ENCODE assay signal across 12 cellular contexts in genomic region chr16:66953462-66954096, GRCh38. TPM values are rescaled to one million over a fixed set of nuclear protein-coding genes. Genes with fewer than 3 reads are reported as not detected.
A peak's percentile ranks its signal among the peaks of the same experiment; 100 is the strongest.
DNase-seq lines count a peak whose midpoint lies in the region; ATAC-seq, FAIRE-seq and TF ChIP-seq lines count a peak whose summit lies in the region.
"Had no signal": no experiment of that assay in that cellular context is flagged by ENCODE, and none has a peak within 500 bp of the region (broad histone marks: within the 10 kb centered on the region; RNA-seq: fewer than 3 reads in every experiment).

No MANE protein-coding gene starts in this region.

- FAIRE-seq in A549 (lab: Jason Lieb, UNC) (no peak), GM12878 (lab: Jason Lieb, UNC) (no peak)

- CTCF ChIA-PET in A549 (lab: Yijun Ruan, JAX) (interaction anchor here (0.6 to 3.1 kb wide), 69 partner anchors 8 to 522 kb away, joined by 3 to 65 read pairs (median 4); partner anchors contain the start of genes B3GNT9, CES3, CES4A and EXOC3L1), GM12878 (lab: Yijun Ruan, JAX) (interaction anchor here (0.6 to 2.8 kb wide), 32 partner anchors 8 to 446 kb away, joined by 3 to 14 read pairs (median 4); partner anchors contain the start of genes EXOC3L1, FBXL8 and TRADD)

- RAD21 ChIA-PET in GM12878 (lab: Charles Lee; ENCODE audit: unreplicated experiment), result interaction anchor here (0.6 to 1.6 kb wide), 6 partner anchors 22 to 313 kb away, joined by 4 to 9 read pairs (median 4); no protein-coding TSS in a partner anchor

- TF ChIP-seq RAD21 in A549 (conservative IDR thresholded peaks at IDR 0.05 in 1 of 2, IDR thresholded peaks at IDR 0.05 in 1 of 2) (no peak), GM12878 (IDR thresholded peaks at IDR 0.05; ENCODE audit: insufficient read depth, low read depth, low read length) (no peak)

- POLR2A ChIA-PET in A549 (lab: Yijun Ruan, JAX), result interaction anchor here (1.4 kb wide), 1 partner anchor 8 kb away, joined by 3 read pairs; the partner anchor contains the start of gene CES3
- POLR2A ChIA-PET in GM12878 (lab: Charles Lee), result interaction anchor here (0.6 to 0.9 kb wide), 3 partner anchors 76 to 517 kb away, joined by 3 to 4 read pairs (median 4); no protein-coding TSS in a partner anchor

- DNase-seq in A549 (ENCODE audit: low read depth in 1 of 2, low spot score in 1 of 2), result no peak
- peak; percentile 89 for DNase-seq in HPDE6-E6E7 (ENCODE audit: extremely low spot score)
- no peak for DNase-seq in GM12878 (ENCODE audit: low read depth, low spot score)
- no peak for DNase-seq in AG08396 (ENCODE audit: low spot score)
- no peak for DNase-seq in activated gamma-delta T cell treated with Interleukin-2 at 50 U/mL for 16 hours
- DNase-seq: NCI-H2029 treated with DMSO at 0.1 percent for 48 hours had no signal

- ATAC-seq in A549 (peak; percentile 48 to 52; a peak in 4 of 6 replicates), GM12878 (no peak), GM18502 (IDR thresholded peaks at IDR 0.05; ENCODE audit: poor library complexity, unreplicated experiment) (no peak), GM18498 (IDR thresholded peaks at IDR 0.05; ENCODE audit: unreplicated experiment) (no peak)

- SMC1A ChIA-PET in GM12878 (lab: Charles Lee; ENCODE audit: uncharacterized antibody, unreplicated experiment), result interaction anchor here (0.6 to 1.7 kb wide), 7 partner anchors 22 to 215 kb away, joined by 3 to 7 read pairs (median 4); no protein-coding TSS in a partner anchor

- H3K27me3 ChIP-seq in GM12878 (replicated peaks in 1 of 2; ENCODE audit: control insufficient read depth in 2 of 2, insufficient read depth in 2 of 2, low read length in 1 of 2) (no peaks in the 10 kb centered on the region), mucosa of rectum (ENCODE audit: control insufficient read depth in 2 of 2, insufficient read depth in 2 of 2, low read length in 2 of 2) (no peaks in the 10 kb centered on the region)

- in situ Hi-C loops in GM12878 (cut with MboI), result no loop called here

- TF ChIP-seq CTCF in A549 (IDR thresholded peaks at IDR 0.05) (no peak), GM12878 (IDR thresholded peaks at IDR 0.05 in 2 of 3, conservative IDR thresholded peaks at IDR 0.05 in 1 of 3; ENCODE audit: control insufficient read depth in 2 of 3, extremely low read depth in 1 of 3, insufficient read depth in 1 of 3, low read depth in 3 of 3, low read length in 3 of 3) (no peak)

- H3K4me3 ChIP-seq in A549 (no peak overlapping the region), GM12878 (no peak overlapping the region), mucosa of rectum (ENCODE audit: low read length in 2 of 2) (peak overlapping the region; percentile 22 to 31)
- H3K4me3 ChIP-seq: PC-9 had no signal

- no peak overlapping the region for H3K9ac ChIP-seq in GM12878 (ENCODE audit: control insufficient read depth, insufficient read depth, low read length)
- peak overlapping the region; percentile 48 to 65 for H3K9ac ChIP-seq in mucosa of rectum (ENCODE audit: low read depth in 1 of 2, low read length in 2 of 2)

- no peaks in the 10 kb centered on the region for H4K20me1 ChIP-seq in GM12878 (ENCODE audit: control insufficient read depth, insufficient read depth)

- intact Hi-C loops in GM12878 (cut with micrococcal nuclease; ENCODE audit: unreplicated experiment), result loop anchor here (1.0 to 10.0 kb wide), 3 partner anchors 24 to 232 kb away; no protein-coding TSS in a partner anchor

- BruUV-seq in GM12878 (replicated peaks; lab: Mats Ljungman, UMichigan), result no TSS peak

- TF ChIP-seq EP300 in A549 (IDR thresholded peaks at IDR 0.05) (no peak), GM12878 (IDR thresholded peaks at IDR 0.05; ENCODE audit: borderline replicate concordance in 1 of 2, control insufficient read depth in 1 of 2, low read depth in 2 of 2, low read length in 2 of 2) (no peak)

- 35% methylated on average over 10 of the region's 10 CpGs for WGBS in A549 (ENCODE audit: missing lambda C conversion rate)
- 48% methylated on average over 10 of the region's 10 CpGs for WGBS in GM12878 (ENCODE audit: insufficient coverage, insufficient replicate concordance, low lambda C conversion rate, missing lambda C conversion rate)

- H3K4me1 ChIP-seq in A549, result peaks cover 8% of the 10 kb centered on the region; the same call in 2 of the 3 replicates
- H3K4me1 ChIP-seq in GM12878 (ENCODE audit: control insufficient read depth, insufficient read depth, low read length), result peaks cover 11% of the 10 kb centered on the region
- H3K4me1 ChIP-seq in mucosa of rectum (ENCODE audit: control insufficient read depth in 2 of 2, insufficient read depth in 2 of 2, low read length in 2 of 2), result peaks cover 17 to 39% of the 10 kb centered on the region in 2 donors

- H3K9me3 ChIP-seq in A549 (peaks cover 8% of the 10 kb centered on the region; the same call in 1 of the 3 replicates), GM12878 (replicated peaks; ENCODE audit: control insufficient read depth, insufficient read depth, low read length) (no peaks in the 10 kb centered on the region), mucosa of rectum (ENCODE audit: control insufficient read depth in 2 of 2, low read length in 2 of 2) (no peaks in the 10 kb centered on the region)

- H3K79me2 ChIP-seq in GM12878 (ENCODE audit: control insufficient read depth, insufficient read depth, low read length), result no peaks in the 10 kb centered on the region

- TF ChIP-seq POLR2A in A549 (IDR thresholded peaks at IDR 0.05; ENCODE audit: low read length), result no peak
- no peak for TF ChIP-seq POLR2A in GM12878 (IDR thresholded peaks at IDR 0.05; ENCODE audit: low read depth, low read length)

- H3K4me2 ChIP-seq in A549 (peak overlapping the region; percentile 41), GM12878 (ENCODE audit: control insufficient read depth, insufficient read depth) (no peak overlapping the region)
- H3K4me2 ChIP-seq: PC-9 had no signal

- H2AFZ ChIP-seq in GM12878 (ENCODE audit: control insufficient read depth, low read depth, low read length), result peak overlapping the region; percentile 62; the same call in 1 of the 2 replicates
- H2AFZ ChIP-seq: PC-9 had no signal

- H3K36me3 ChIP-seq in GM12878 (ENCODE audit: control insufficient read depth in 2 of 2, insufficient read depth in 2 of 2, low read length in 1 of 2) (no peaks in the 10 kb centered on the region), mucosa of rectum (ENCODE audit: control insufficient read depth in 2 of 2, insufficient read depth in 2 of 2, low read length in 2 of 2) (no peaks in the 10 kb centered on the region)

- H3K27ac ChIP-seq in A549 (peak overlapping the region; percentile 26 to 38; a peak in 3 of 6 replicates), GM12878 (ENCODE audit: control insufficient read depth, insufficient read depth) (no peak overlapping the region), mucosa of rectum (ENCODE audit: low read depth in 2 of 2, low read length in 2 of 2) (peak overlapping the region; percentile 81 to 83)
- H3K27ac ChIP-seq: PC-9 had no signal

RNA-seq across cellular contexts. Expression of gene CES3, which starts 7.5 kb away (rescaled TPM):
- 3.8 and 4.1 TPM in 2 replicates for polyA plus RNA-seq in A549 (2011; rRNA removed)
- polyA plus RNA-seq in A549 (2012; cell fraction: cytosol; rRNA removed), result 2.5 and 2.6 TPM in 2 replicates
- 21.4 TPM in 2 replicates for polyA plus RNA-seq in A549 (2012; cell fraction: nucleus; rRNA removed)
- 2.1 to 2.7 TPM (median 2.3 TPM) in 3 replicates for polyA plus RNA-seq in A549 (2017; fragmentation: RNase III; extraction: RNeasy Plus Mini Kit Qiagen cat#74134 plus additional on column Dnase treatment)
- polyA minus RNA-seq in A549 (2011; rRNA and poly(A)+ RNA removed), result 7.5 and 9.2 TPM in 2 replicates
- total RNA-seq in GM12878 (2013; cell fraction: nucleolus; rRNA removed), result 6.9 and 11.2 TPM in 2 replicates
- 0.71 and 1.4 TPM in 2 replicates for total RNA-seq in GM12878 (2014; rRNA removed)
- 0.72 and 0.83 TPM in 2 replicates for total RNA-seq in GM12878 (2014; rRNA removed; fragmentation: Illumina TruSeq; extraction: Trizol)
- 1.9 and 3.1 TPM in 2 replicates for total RNA-seq in GM12878 (2021)
- polyA plus RNA-seq in GM12878 (2011; ENCODE audit: low read depth), result 0.16 TPM
- 0.62 and 1.3 TPM in 2 replicates for polyA plus RNA-seq in GM12878 (2011; rRNA removed)
- polyA plus RNA-seq in GM12878 (2011; cell fraction: cytosol; rRNA removed), result 0.90 and 1.3 TPM in 2 replicates
- 7.5 and 8.9 TPM in 2 replicates for polyA plus RNA-seq in GM12878 (2011; cell fraction: nucleus; rRNA removed)
- 0.89 and 1.6 TPM in 2 replicates for polyA plus RNA-seq in GM12878 (2012)
- polyA plus RNA-seq in GM12878 (2014; fragmentation: Illumina TruSeq; extraction: Trizol), result 0.10 and 0.76 TPM in 2 replicates
- under 1 TPM; 0.09 to 0.18 TPM for polyA plus RNA-seq in GM12878 (2014; fragmentation: Nextera tagmentation; extraction: Ambion mirVana)
- 1.5 and 3.0 TPM in 2 replicates for polyA plus RNA-seq in GM12878 (2014; rRNA removed)
- polyA plus RNA-seq in GM12878 (2016; fragmentation: Nextera tagmentation; extraction: Ambion mirVana), result under 1 TPM; 0.68 to 0.76 TPM
- 0.80 and 2.0 TPM in 2 replicates for polyA minus RNA-seq in GM12878 (2011; rRNA and poly(A)+ RNA removed)
- 0.67 TPM in 1 of 2 replicates, not detected in the other for polyA minus RNA-seq in GM12878 (2011; cell fraction: cytosol; rRNA and poly(A)+ RNA removed)
- polyA minus RNA-seq in GM12878 (2011; cell fraction: nucleus; rRNA and poly(A)+ RNA removed), result 3.3 and 3.4 TPM in 2 replicates
- total RNA-seq: endothelial cell of umbilical vein, lung microvascular endothelial cell had no signal

RNA-seq across cellular contexts. Expression of gene CES2, which starts 18.3 kb away (rescaled TPM):
- 19.4 and 20.4 TPM in 2 replicates for polyA plus RNA-seq in A549 (2011; rRNA removed)
- 13.6 and 19.6 TPM in 2 replicates for polyA plus RNA-seq in A549 (2012; cell fraction: cytosol; rRNA removed)
- 23.0 and 26.3 TPM in 2 replicates for polyA plus RNA-seq in A549 (2012; cell fraction: nucleus; rRNA removed)
- 19.9 to 22.0 TPM (median 20.3 TPM) in 3 replicates for polyA plus RNA-seq in A549 (2017; fragmentation: RNase III; extraction: RNeasy Plus Mini Kit Qiagen cat#74134 plus additional on column Dnase treatment)
- 29.4 and 33.2 TPM in 2 replicates for polyA minus RNA-seq in A549 (2011; rRNA and poly(A)+ RNA removed)
- total RNA-seq in GM12878 (2013; cell fraction: nucleolus; rRNA removed), result 49.9 and 51.4 TPM in 2 replicates
- 31.1 and 33.7 TPM in 2 replicates for total RNA-seq in GM12878 (2014; rRNA removed)
- total RNA-seq in GM12878 (2014; rRNA removed; fragmentation: Illumina TruSeq; extraction: Trizol), result 15.1 and 17.0 TPM in 2 replicates
- 26.9 and 33.2 TPM in 2 replicates for total RNA-seq in GM12878 (2021)
- 9.2 TPM for polyA plus RNA-seq in GM12878 (2011; ENCODE audit: low read depth)
- polyA plus RNA-seq in GM12878 (2011; rRNA removed), result 9.8 and 14.1 TPM in 2 replicates
- 16.1 and 24.3 TPM in 2 replicates for polyA plus RNA-seq in GM12878 (2011; cell fraction: cytosol; rRNA removed)
- 19.5 and 23.8 TPM in 2 replicates for polyA plus RNA-seq in GM12878 (2011; cell fraction: nucleus; rRNA removed)
- polyA plus RNA-seq in GM12878 (2012), result 15.2 and 16.7 TPM in 2 replicates
- 16.6 and 19.6 TPM in 2 replicates for polyA plus RNA-seq in GM12878 (2014; fragmentation: Illumina TruSeq; extraction: Trizol)
- polyA plus RNA-seq in GM12878 (2014; fragmentation: Nextera tagmentation; extraction: Ambion mirVana), result 1 to 10 TPM; 1.6 to 2.4 TPM
- 24.0 and 28.8 TPM in 2 replicates for polyA plus RNA-seq in GM12878 (2014; rRNA removed)
- polyA plus RNA-seq in GM12878 (2016; fragmentation: Nextera tagmentation; extraction: Ambion mirVana), result 10 to 100 TPM; 22.5 to 25.1 TPM
- polyA minus RNA-seq in GM12878 (2011; rRNA and poly(A)+ RNA removed), result 15.9 and 34.4 TPM in 2 replicates
- 4.7 and 13.8 TPM in 2 replicates for polyA minus RNA-seq in GM12878 (2011; cell fraction: cytosol; rRNA and poly(A)+ RNA removed)
- polyA minus RNA-seq in GM12878 (2011; cell fraction: nucleus; rRNA and poly(A)+ RNA removed), result 23.1 and 35.8 TPM in 2 replicates

RNA-seq across cellular contexts. Expression of gene CIAO2B, which starts 19.4 kb away (rescaled TPM):
- 140 and 168 TPM in 2 replicates for polyA plus RNA-seq in A549 (2011; rRNA removed)
- polyA plus RNA-seq in A549 (2012; cell fraction: cytosol; rRNA removed), result 468 and 497 TPM in 2 replicates
- 286 and 317 TPM in 2 replicates for polyA plus RNA-seq in A549 (2012; cell fraction: nucleus; rRNA removed)
- polyA plus RNA-seq in A549 (2017; fragmentation: RNase III; extraction: RNeasy Plus Mini Kit Qiagen cat#74134 plus additional on column Dnase treatment), result 134 to 148 TPM (median 144 TPM) in 3 replicates
- 134 and 178 TPM in 2 replicates for polyA minus RNA-seq in A549 (2011; rRNA and poly(A)+ RNA removed)
- total RNA-seq in GM12878 (2013; cell fraction: nucleolus; rRNA removed), result 6.3 and 6.8 TPM in 2 replicates
- 141 and 156 TPM in 2 replicates for total RNA-seq in GM12878 (2014; rRNA removed)
- 69.3 and 77.2 TPM in 2 replicates for total RNA-seq in GM12878 (2014; rRNA removed; fragmentation: Illumina TruSeq; extraction: Trizol)
- total RNA-seq in GM12878 (2021), result 76.4 and 81.3 TPM in 2 replicates
- polyA plus RNA-seq in GM12878 (2011; ENCODE audit: low read depth), result 70.0 TPM
- 108 and 182 TPM in 2 replicates for polyA plus RNA-seq in GM12878 (2011; rRNA removed)
- 291 and 399 TPM in 2 replicates for polyA plus RNA-seq in GM12878 (2011; cell fraction: cytosol; rRNA removed)
- 147 and 186 TPM in 2 replicates for polyA plus RNA-seq in GM12878 (2011; cell fraction: nucleus; rRNA removed)
- 125 and 149 TPM in 2 replicates for polyA plus RNA-seq in GM12878 (2012)
- 41.2 and 86.9 TPM in 2 replicates for polyA plus RNA-seq in GM12878 (2014; fragmentation: Illumina TruSeq; extraction: Trizol)
- polyA plus RNA-seq in GM12878 (2014; fragmentation: Nextera tagmentation; extraction: Ambion mirVana), result 100 to 1,000 TPM; 101 to 120 TPM
- 198 and 225 TPM in 2 replicates for polyA plus RNA-seq in GM12878 (2014; rRNA removed)
- 100 to 1,000 TPM; 226 to 241 TPM for polyA plus RNA-seq in GM12878 (2016; fragmentation: Nextera tagmentation; extraction: Ambion mirVana)
- polyA minus RNA-seq in GM12878 (2011; rRNA and poly(A)+ RNA removed), result 145 and 173 TPM in 2 replicates
- 39.5 and 46.1 TPM in 2 replicates for polyA minus RNA-seq in GM12878 (2011; cell fraction: cytosol; rRNA and poly(A)+ RNA removed)
- polyA minus RNA-seq in GM12878 (2011; cell fraction: nucleus; rRNA and poly(A)+ RNA removed), result 18.0 and 23.7 TPM in 2 replicates

RNA-seq across cellular contexts. Expression of gene RRAD, which starts 28.2 kb away (rescaled TPM):
- 0.46 and 0.75 TPM in 2 replicates for polyA plus RNA-seq in A549 (2011; rRNA removed)
- 7.9 and 9.7 TPM in 2 replicates for polyA plus RNA-seq in A549 (2012; cell fraction: cytosol; rRNA removed)
- polyA plus RNA-seq in A549 (2012; cell fraction: nucleus; rRNA removed), result 26.7 and 27.1 TPM in 2 replicates
- polyA plus RNA-seq in A549 (2017; fragmentation: RNase III; extraction: RNeasy Plus Mini Kit Qiagen cat#74134 plus additional on column Dnase treatment), result 2.2 to 4.7 TPM (median 3.4 TPM) in 3 replicates
- 0.15 and 0.54 TPM in 2 replicates for polyA minus RNA-seq in A549 (2011; rRNA and poly(A)+ RNA removed)
- 0.35 TPM in 1 of 2 replicates, not detected in the other for total RNA-seq in GM12878 (2013; cell fraction: nucleolus; rRNA removed)
- 6.5 and 8.5 TPM in 2 replicates for total RNA-seq in GM12878 (2014; rRNA removed)
- total RNA-seq in GM12878 (2014; rRNA removed; fragmentation: Illumina TruSeq; extraction: Trizol), result 1.5 and 1.7 TPM in 2 replicates
- total RNA-seq in GM12878 (2021), result 4.0 and 4.6 TPM in 2 replicates
- polyA plus RNA-seq in GM12878 (2011; ENCODE audit: low read depth), result 0.54 TPM
- 0.75 and 2.6 TPM in 2 replicates for polyA plus RNA-seq in GM12878 (2011; rRNA removed)
- polyA plus RNA-seq in GM12878 (2011; cell fraction: cytosol; rRNA removed), result 2.5 and 4.2 TPM in 2 replicates
- 2.8 and 5.9 TPM in 2 replicates for polyA plus RNA-seq in GM12878 (2011; cell fraction: nucleus; rRNA removed)
- 1.6 and 2.1 TPM in 2 replicates for polyA plus RNA-seq in GM12878 (2012)
- 0.41 TPM in 1 of 2 replicates, not detected in the other for polyA plus RNA-seq in GM12878 (2014; fragmentation: Illumina TruSeq; extraction: Trizol)
- polyA plus RNA-seq in GM12878 (2014; fragmentation: Nextera tagmentation; extraction: Ambion mirVana), result under 1 TPM; 0.11 to 0.64 TPM
- 5.7 and 8.9 TPM in 2 replicates for polyA plus RNA-seq in GM12878 (2014; rRNA removed)
- 1 to 10 TPM; 3.0 to 8.3 TPM for polyA plus RNA-seq in GM12878 (2016; fragmentation: Nextera tagmentation; extraction: Ambion mirVana)
- polyA minus RNA-seq in GM12878 (2011; rRNA and poly(A)+ RNA removed), result 0.73 and 2.0 TPM in 2 replicates
- 0.83 and 1.3 TPM in 2 replicates for polyA minus RNA-seq in GM12878 (2011; cell fraction: cytosol; rRNA and poly(A)+ RNA removed)
- 0.48 and 0.96 TPM in 2 replicates for polyA minus RNA-seq in GM12878 (2011; cell fraction: nucleus; rRNA and poly(A)+ RNA removed)

RNA-seq across cellular contexts. Expression of gene CES4A, which starts 34.8 kb away (rescaled TPM):
- 3.5 and 4.4 TPM in 2 replicates for polyA plus RNA-seq in A549 (2011; rRNA removed)
- 2.0 and 2.9 TPM in 2 replicates for polyA plus RNA-seq in A549 (2012; cell fraction: cytosol; rRNA removed)
- 14.4 and 20.2 TPM in 2 replicates for polyA plus RNA-seq in A549 (2012; cell fraction: nucleus; rRNA removed)
- 2.5 to 3.5 TPM (median 2.8 TPM) in 3 replicates for polyA plus RNA-seq in A549 (2017; fragmentation: RNase III; extraction: RNeasy Plus Mini Kit Qiagen cat#74134 plus additional on column Dnase treatment)
- 3.6 TPM in 2 replicates for polyA minus RNA-seq in A549 (2011; rRNA and poly(A)+ RNA removed)
- total RNA-seq in GM12878 (2013; cell fraction: nucleolus; rRNA removed), result not detected in 2 replicates
- 2.3 and 3.4 TPM in 2 replicates for total RNA-seq in GM12878 (2014; rRNA removed)
- total RNA-seq in GM12878 (2014; rRNA removed; fragmentation: Illumina TruSeq; extraction: Trizol), result 1.7 and 2.0 TPM in 2 replicates
- 1.8 and 3.3 TPM in 2 replicates for total RNA-seq in GM12878 (2021)
- polyA plus RNA-seq in GM12878 (2011; ENCODE audit: low read depth), result 7.0 TPM
- 0.05 TPM in 1 of 2 replicates, not detected in the other for polyA plus RNA-seq in GM12878 (2011; rRNA removed)
- polyA plus RNA-seq in GM12878 (2011; cell fraction: cytosol; rRNA removed), result not detected in 2 replicates
- polyA plus RNA-seq in GM12878 (2011; cell fraction: nucleus; rRNA removed), result not detected in 2 replicates
- polyA plus RNA-seq in GM12878 (2012), result 6.1 and 7.6 TPM in 2 replicates
- 3.2 and 4.2 TPM in 2 replicates for polyA plus RNA-seq in GM12878 (2014; fragmentation: Illumina TruSeq; extraction: Trizol)
- 1 to 10 TPM; 1.8 to 1.9 TPM for polyA plus RNA-seq in GM12878 (2014; fragmentation: Nextera tagmentation; extraction: Ambion mirVana)
- polyA plus RNA-seq in GM12878 (2014; rRNA removed), result 4.3 and 5.0 TPM in 2 replicates
- polyA plus RNA-seq in GM12878 (2016; fragmentation: Nextera tagmentation; extraction: Ambion mirVana), result 1 to 10 TPM; 1.7 to 2.5 TPM
- not detected in 2 replicates for polyA minus RNA-seq in GM12878 (2011; rRNA and poly(A)+ RNA removed)
- polyA minus RNA-seq in GM12878 (2011; cell fraction: cytosol; rRNA and poly(A)+ RNA removed), result not detected in 2 replicates
- polyA minus RNA-seq in GM12878 (2011; cell fraction: nucleus; rRNA and poly(A)+ RNA removed), result 0.19 TPM in 1 of 2 replicates, not detected in the other

Comparison
In these comparisons a context has a peak if more than half of its experiments do, and no peak if none do; other contexts are left out.
1. ATAC-seq: peak in A549 (2 of 2); none in GM12878 (single experiment), GM18502 (single experiment) and GM18498 (single experiment).
2. H3K4me3 ChIP-seq: peak in mucosa of rectum (2 of 2); none in A549 (single experiment) and GM12878 (single experiment).